12 cellular contexts compared by ENCODE assay signal in the genomic region with DNA sequence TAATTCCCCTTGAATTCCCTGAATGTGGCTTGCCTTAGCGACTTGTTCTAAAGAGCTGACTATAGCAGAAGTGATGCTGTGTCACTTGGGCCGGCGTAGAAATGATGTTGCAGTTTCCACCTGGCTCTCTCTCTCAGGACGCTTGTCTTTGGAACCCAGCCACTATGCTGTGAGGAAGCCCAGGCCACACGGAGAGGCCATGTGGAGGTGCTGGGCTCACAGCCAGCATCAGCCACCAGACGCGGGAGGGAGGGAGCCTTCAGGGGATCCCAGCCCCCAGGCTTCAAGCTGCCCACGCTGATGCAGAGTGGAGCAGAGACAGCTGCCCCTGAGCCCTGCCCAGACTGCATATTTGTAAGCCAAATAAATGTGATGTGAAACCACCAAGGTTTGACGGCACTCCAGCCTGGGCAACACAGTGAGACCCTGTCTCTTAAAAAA. TPM values are rescaled to one million over a fixed set of nuclear protein-coding genes. Genes with fewer than 3 reads are reported as not detected.
DNase-seq lines count a peak whose midpoint lies in the region; ATAC-seq and TF ChIP-seq lines count a peak whose summit lies in the region.
"Had no signal": no experiment of that assay in that cellular context is flagged by ENCODE, and none has a peak within 500 bp of the region (broad histone marks: within the 10 kb centered on the region; RNA-seq: fewer than 3 reads in every experiment).

No MANE protein-coding gene starts in this region.

- H3K27me3 Mint-ChIP-seq in stimulated activated naive B cell treated with anti-CD40 and anti-IgM and Interleukin-4, amounts not matched to agents 10 μg/mL and 1 μg/mL and 100 μg/mL, for 72 hours: peaks cover 28 to 45% of the 10 kb centered on the region in 2 donors

- no peak for ATAC-seq in stimulated activated naive B cell treated with anti-CD40 and anti-IgM and Interleukin-4, amounts not matched to agents 10 μg/mL and 1 μg/mL and 100 μg/mL, for 72 hours (replicated peaks)

- no peak overlapping the region for H3K4me3 Mint-ChIP-seq in stimulated activated naive B cell treated with anti-CD40 and anti-IgM and Interleukin-4, amounts not matched to agents 10 μg/mL and 1 μg/mL and 100 μg/mL, for 72 hours
- H3K4me3 Mint-ChIP-seq: activated naive CD8-positive, alpha-beta T cell treated with anti-CD3 and anti-CD28 coated beads, Interleukin-2, amount 10 ng/mL, durations not matched to agents 7 days and 5 days had no signal

- H3K36me3 Mint-ChIP-seq in stimulated activated naive B cell treated with anti-CD40 and anti-IgM and Interleukin-4, amounts not matched to agents 10 μg/mL and 1 μg/mL and 100 μg/mL, for 72 hours: no peaks in the 10 kb centered on the region
- H3K36me3 Mint-ChIP-seq: activated naive CD8-positive, alpha-beta T cell treated with anti-CD3 and anti-CD28 coated beads, Interleukin-2, amount 10 ng/mL, durations not matched to agents 7 days and 5 days had no signal

- DNase-seq in COLO668 (lab: John Stamatoyannopoulos, UW; ENCODE audit: unreplicated experiment) (peak; percentile 12), NCI-H2107 treated with DMSO at 0.1 percent for 48 hours (lab: John Stamatoyannopoulos, UW; ENCODE audit: unreplicated experiment) (peak; percentile 43), brain microvascular endothelial cell (peak; percentile 5), lung microvascular endothelial cell (ENCODE audit: low read depth in 2 of 2) (peak; percentile 17 to 66), OCI-M2 (lab: John Stamatoyannopoulos, UW; ENCODE audit: unreplicated experiment) (no peak), AG20443 (ENCODE audit: low spot score) (no peak)
- no peak for DNase-seq in stimulated activated naive B cell treated with anti-CD40 and anti-IgM and Interleukin-4, amounts not matched to agents 10 μg/mL and 1 μg/mL and 100 μg/mL, for 72 hours
- DNase-seq in stimulated activated CD4-positive, alpha-beta T cell treated with anti-CD3 and anti-CD28 coated beads, Interleukin-4, amount 100 ng/mL, for 4 hours: no peak
- DNase-seq: activated naive CD8-positive, alpha-beta T cell treated with anti-CD3 and anti-CD28 coated beads, Interleukin-2, amount 10 ng/mL, durations not matched to agents 7 days and 5 days; NCI-H1048 had no signal

- no peaks in the 10 kb centered on the region for H3K9me3 Mint-ChIP-seq in stimulated activated naive B cell treated with anti-CD40 and anti-IgM and Interleukin-4, amounts not matched to agents 10 μg/mL and 1 μg/mL and 100 μg/mL, for 72 hours
- H3K9me3 Mint-ChIP-seq: activated naive CD8-positive, alpha-beta T cell treated with anti-CD3 and anti-CD28 coated beads, Interleukin-2, amount 10 ng/mL, durations not matched to agents 7 days and 5 days had no signal

- H3K27ac ChIP-seq in brain microvascular endothelial cell: no peak overlapping the region

- no peak for TF ChIP-seq CTCF in brain microvascular endothelial cell (IDR thresholded peaks at IDR 0.05; ENCODE audit: low read depth, low read length, missing control alignments)

- H3K4me3 ChIP-seq in brain microvascular endothelial cell (ENCODE audit: low read depth, low read length): no peak overlapping the region

- H3K27me3 ChIP-seq in brain microvascular endothelial cell (replicated peaks): no peaks in the 10 kb centered on the region

- H3K36me3 ChIP-seq in brain microvascular endothelial cell (replicated peaks): no peaks in the 10 kb centered on the region

- H3K27ac Mint-ChIP-seq in stimulated activated naive B cell treated with anti-CD40 and anti-IgM and Interleukin-4, amounts not matched to agents 10 μg/mL and 1 μg/mL and 100 μg/mL, for 72 hours: no peak overlapping the region
- H3K27ac Mint-ChIP-seq: activated naive CD8-positive, alpha-beta T cell treated with anti-CD3 and anti-CD28 coated beads, Interleukin-2, amount 10 ng/mL, durations not matched to agents 7 days and 5 days had no signal

- in situ Hi-C loops in brain microvascular endothelial cell (cut with HindIII; ENCODE audit: low pct_ligation_motif_present, low sequenced_read_pairs): no loop called here

- peaks cover 6 to 18% of the 10 kb centered on the region in 2 donors for H3K4me1 Mint-ChIP-seq in stimulated activated naive B cell treated with anti-CD40 and anti-IgM and Interleukin-4, amounts not matched to agents 10 μg/mL and 1 μg/mL and 100 μg/mL, for 72 hours
- H3K4me1 Mint-ChIP-seq: activated naive CD8-positive, alpha-beta T cell treated with anti-CD3 and anti-CD28 coated beads, Interleukin-2, amount 10 ng/mL, durations not matched to agents 7 days and 5 days had no signal

RNA-seq across cellular contexts. Expression of a gene that starts 18.6 kb away (rescaled TPM):
- total RNA-seq in lung microvascular endothelial cell: not detected in 2 replicates
- total RNA-seq: glomerular endothelial cell, pulmonary artery endothelial cell had no signal

RNA-seq across cellular contexts. Expression of a gene that starts 27.2 kb away (rescaled TPM):
- total RNA-seq in lung microvascular endothelial cell: not detected in 2 replicates
- total RNA-seq: activated naive CD8-positive, alpha-beta T cell treated with anti-CD3 and anti-CD28 coated beads, Interleukin-2, amount 10 ng/mL, durations not matched to agents 7 days and 5 days; glomerular endothelial cell; pulmonary artery endothelial cell had no signal

RNA-seq across cellular contexts. Expression of a gene that starts 36.4 kb away (rescaled TPM):
- 1.7 and 2.2 TPM in 2 replicates for total RNA-seq in lung microvascular endothelial cell

RNA-seq across cellular contexts. Expression of a gene that starts 54.7 kb away (rescaled TPM):
- under 0.01 TPM in 1 of 2 replicates, not detected in the other for total RNA-seq in lung microvascular endothelial cell
- total RNA-seq: activated naive CD8-positive, alpha-beta T cell treated with anti-CD3 and anti-CD28 coated beads, Interleukin-2, amount 10 ng/mL, durations not matched to agents 7 days and 5 days; pulmonary artery endothelial cell had no signal

Comparison
In these comparisons a context has a peak if more than half of its experiments do, and no peak if none do; other contexts are left out.
1. DNase-seq: peak in COLO668 (single experiment), NCI-H2107 treated with DMSO at 0.1 percent for 48 hours (single experiment), brain microvascular endothelial cell (single experiment) and lung microvascular endothelial cell (2 of 2); none in OCI-M2 (single experiment), stimulated activated naive B cell treated with anti-CD40 and anti-IgM and Interleukin-4, amounts not matched to agents 10 μg/mL and 1 μg/mL and 100 μg/mL, for 72 hours (single experiment), AG20443 (single experiment) and stimulated activated CD4-positive, alpha-beta T cell treated with anti-CD3 and anti-CD28 coated beads, Interleukin-4, amount 100 ng/mL, for 4 hours (0 of 2).